Comparison of ENCODE assay signal across 10 cellular contexts in genomic region chr4:123250843-123251242, GRCh38.
DNase-seq lines count a peak whose midpoint lies in the region; TF ChIP-seq lines count a peak whose summit lies in the region.
"Had no signal": no experiment of that assay in that cellular context is flagged by ENCODE, and none has a peak within 500 bp of the region (broad histone marks: within the 10 kb centered on the region; RNA-seq: fewer than 3 reads in every experiment).

No MANE protein-coding gene starts in this region.

- H3K27me3 ChIP-seq in mammary epithelial cell (ENCODE audit: insufficient read depth, low read length) (no peaks in the 10 kb centered on the region), hepatocyte (no peaks in the 10 kb centered on the region), subcutaneous abdominal adipose tissue (ENCODE audit: control insufficient read depth in 5 of 5, insufficient read depth in 4 of 5, low read length in 5 of 5) (no peaks in the 10 kb centered on the region)
- H3K27me3 ChIP-seq: upper lobe of left lung had no signal

- CTCF ChIA-PET in mammary epithelial cell (lab: Charles Lee; ENCODE audit: low non-redundant PET) = interaction anchor here (0.6 kb wide), 1 partner anchor 8 kb away, joined by 3 read pairs; no protein-coding TSS in a partner anchor

- in situ Hi-C loops in mammary epithelial cell (cut with MboI; ENCODE audit: low sequenced_read_pairs in 2 of 2) = no loop called here

- no peaks in the 10 kb centered on the region for H3K79me2 ChIP-seq in mammary epithelial cell (ENCODE audit: insufficient read depth, low read length)
- H3K79me2 ChIP-seq in hepatocyte = no peaks in the 10 kb centered on the region
- H3K79me2 ChIP-seq: parathyroid adenoma had no signal

- H3K9ac ChIP-seq in mammary epithelial cell (ENCODE audit: insufficient read depth, low read length) (no peak overlapping the region), subcutaneous abdominal adipose tissue (ENCODE audit: low read length in 5 of 5) (no peak overlapping the region)
- H3K9ac ChIP-seq: parathyroid adenoma had no signal

- TF ChIP-seq CTCF in mammary epithelial cell (conservative IDR thresholded peaks at IDR 0.05 in 1 of 2, IDR thresholded peaks at IDR 0.05 in 1 of 2; ENCODE audit: extremely low read depth in 1 of 2, insufficient read depth in 1 of 2, low read depth in 1 of 2, low read length in 2 of 2) = no peak
- no peak for TF ChIP-seq CTCF in hepatocyte (IDR thresholded peaks at IDR 0.05; ENCODE audit: poor library complexity)

- H3K9me3 ChIP-seq in mammary epithelial cell (replicated peaks; ENCODE audit: insufficient read depth, low read length) (no peaks in the 10 kb centered on the region), hepatocyte (ENCODE audit: low read depth) (no peaks in the 10 kb centered on the region), subcutaneous abdominal adipose tissue (ENCODE audit: control insufficient read depth in 5 of 5, low read length in 5 of 5) (no peaks in the 10 kb centered on the region)
- H3K9me3 ChIP-seq: upper lobe of left lung had no signal

- dilution Hi-C loops in mammary epithelial cell (cut with HindIII; ENCODE audit: low sequenced_read_pairs) = no loop called here

- DNase-seq in NCI-H1105 (lab: John Stamatoyannopoulos, UW) (peak; percentile 46), mammary epithelial cell (peak; percentile 52), hepatocyte (ENCODE audit: low spot score) (peak; percentile 15), hepatic stellate cell (ENCODE audit: low spot score) (no peak), NCI-H748 (lab: John Stamatoyannopoulos, UW; ENCODE audit: unreplicated experiment) (no peak)
- DNase-seq in stimulated activated naive CD4-positive, alpha-beta T cell treated with Interleukin-2 at 50 U/mL for 16 hours (lab: John Stamatoyannopoulos, UW) = no peak
- DNase-seq: activated naive CD8-positive, alpha-beta T cell treated with anti-CD3 and anti-CD28 coated beads, Interleukin-2, amount 50 U/mL, for 24 hours had no signal

- BruUV-seq in mammary epithelial cell (replicated peaks; lab: Mats Ljungman, UMichigan) = no TSS peak

- H3K27ac ChIP-seq in mammary epithelial cell (ENCODE audit: insufficient read depth, low read depth, low read length) (no peak overlapping the region), hepatocyte (no peak overlapping the region), subcutaneous abdominal adipose tissue (ENCODE audit: low read depth, low read length) (peak overlapping the region; percentile 65)
- H3K27ac ChIP-seq: parathyroid adenoma had no signal

- intact Hi-C loops in mammary epithelial cell (cut with micrococcal nuclease) = no loop called here

- H4K20me1 ChIP-seq in mammary epithelial cell (ENCODE audit: insufficient read depth, low read length) (no peaks in the 10 kb centered on the region), hepatocyte (ENCODE audit: insufficient read depth, poor library complexity, severe bottlenecking) (no peaks in the 10 kb centered on the region)

- H3K4me1 ChIP-seq in mammary epithelial cell (ENCODE audit: insufficient read depth, low read length) (no peaks in the 10 kb centered on the region), hepatocyte (ENCODE audit: insufficient read depth) (peaks cover 9% of the 10 kb centered on the region), subcutaneous abdominal adipose tissue (ENCODE audit: control insufficient read depth in 5 of 5, insufficient read depth in 5 of 5, low read length in 5 of 5) (peaks cover 0 to 35% (median 23%) of the 10 kb centered on the region in 5 donors)
- H3K4me1 ChIP-seq: parathyroid adenoma had no signal

- H3K36me3 ChIP-seq in mammary epithelial cell (ENCODE audit: insufficient read depth, low read length) (no peaks in the 10 kb centered on the region), hepatocyte (replicated peaks; ENCODE audit: insufficient read depth, low read depth) (no peaks in the 10 kb centered on the region), subcutaneous abdominal adipose tissue (ENCODE audit: control insufficient read depth in 5 of 5, insufficient read depth in 5 of 5, low read length in 5 of 5) (no peaks in the 10 kb centered on the region)
- H3K36me3 ChIP-seq: upper lobe of left lung had no signal

- H2AFZ ChIP-seq in mammary epithelial cell (ENCODE audit: low read depth, low read length) (no peak overlapping the region), hepatocyte (no peak overlapping the region)
- H2AFZ ChIP-seq: parathyroid adenoma had no signal

- H3K4me2 ChIP-seq in mammary epithelial cell (ENCODE audit: insufficient read depth, low read depth, low read length) = no peak overlapping the region
- H3K4me2 ChIP-seq in hepatocyte = no peak overlapping the region

- no peaks in the 10 kb centered on the region for H3K9me2 ChIP-seq in hepatocyte (replicated peaks; ENCODE audit: insufficient read depth)

- no peak overlapping the region for H3K4me3 ChIP-seq in mammary epithelial cell (replicated peaks in 1 of 3; ENCODE audit: insufficient read depth in 1 of 3, low read depth in 2 of 3, low read length in 3 of 3)
- H3K4me3 ChIP-seq in hepatocyte = no peak overlapping the region
- no peak overlapping the region for H3K4me3 ChIP-seq in subcutaneous abdominal adipose tissue (ENCODE audit: low read depth in 1 of 5, low read length in 5 of 5)
- H3K4me3 ChIP-seq: upper lobe of left lung had no signal

Comparison
In these comparisons a context has a peak if more than half of its experiments do, and no peak if none do; other contexts are left out.
1. DNase-seq: peak in NCI-H1105 (single experiment), mammary epithelial cell (single experiment) and hepatocyte (single experiment); none in stimulated activated naive CD4-positive, alpha-beta T cell treated with Interleukin-2 at 50 U/mL for 16 hours (single experiment), hepatic stellate cell (single experiment) and NCI-H748 (single experiment).